8 cellular contexts compared by ENCODE assay signal in genomic region chr6:20669571-20670314, GRCh38.
DNase-seq lines count a peak whose midpoint lies in the region; ATAC-seq lines count a peak whose summit lies in the region.
"Had no signal": no experiment of that assay in that cellular context is flagged by ENCODE, and none has a peak within 500 bp of the region (broad histone marks: within the 10 kb centered on the region; RNA-seq: fewer than 3 reads in every experiment).

No MANE protein-coding gene starts in this region.

- intact Hi-C loops in Right ventricle myocardium superior (cut with DNase I), result no loop called here

- peak; percentile 93 for ATAC-seq in GM19395 (IDR thresholded peaks at IDR 0.05; ENCODE audit: unreplicated experiment)
- peak; percentile 79 for ATAC-seq in HG02798 (IDR thresholded peaks at IDR 0.05; ENCODE audit: poor library complexity, unreplicated experiment)
- no peak for ATAC-seq in Right ventricle myocardium superior (ENCODE audit: poor library complexity)
- ATAC-seq: activated T-cell treated with anti-CD3 and anti-CD28 coated beads, Interleukin-2, amount 50 U/mL, for 4 hours had no signal

- peak; percentile 6 for DNase-seq in HT1080 (ENCODE audit: low read depth)
- DNase-seq in pons (ENCODE audit: low spot score), result peak; percentile 14
- no peak for DNase-seq in amniotic stem cell (lab: John Stamatoyannopoulos, UW)
- DNase-seq in Right ventricle myocardium superior, result no peak
- DNase-seq in mesenteric fat pad (ENCODE audit: low spot score), result no peak
- DNase-seq: activated T-cell treated with anti-CD3 and anti-CD28 coated beads, Interleukin-2, amount 50 U/mL, for 4 hours had no signal

Comparison
In these comparisons a context has a peak if more than half of its experiments do, and no peak if none do; other contexts are left out.
1. DNase-seq: peak in HT1080 (single experiment) and pons (single experiment); none in amniotic stem cell (single experiment), Right ventricle myocardium superior (single experiment) and mesenteric fat pad (single experiment).